In the genomic region with DNA sequence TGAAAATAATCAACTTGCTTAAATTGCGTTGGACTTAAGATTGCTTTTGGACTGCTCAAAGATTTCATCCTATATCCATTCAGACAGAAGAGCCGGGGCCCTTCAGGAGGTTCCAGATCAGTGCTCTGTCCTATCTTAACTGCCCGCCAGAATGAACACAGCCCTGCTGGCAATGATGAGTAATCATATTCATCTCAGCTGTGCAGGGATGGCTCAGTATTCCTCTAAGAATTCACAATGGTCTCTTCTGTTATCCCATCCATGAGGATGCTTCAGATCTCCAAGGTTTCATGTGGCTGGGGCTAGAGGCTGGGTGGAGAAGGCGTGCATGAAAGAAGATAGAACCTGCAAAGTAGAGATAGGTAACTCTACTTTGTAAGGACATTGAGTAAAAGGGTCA, we compare ENCODE assay signal across 16 cellular contexts.
DNase-seq lines count a peak whose midpoint lies in the region; ATAC-seq, FAIRE-seq and TF ChIP-seq lines count a peak whose summit lies in the region.
"Had no signal": no experiment of that assay in that cellular context is flagged by ENCODE, and none has a peak within 500 bp of the region (broad histone marks: within the 10 kb centered on the region; RNA-seq: fewer than 3 reads in every experiment).

No MANE protein-coding gene starts in this region.

- TF ChIP-seq EP300 in K562 (IDR thresholded peaks at IDR 0.05; ENCODE audit: low read length), result no peak

- no peak for TF ChIP-seq POLR2A in K562 (conservative IDR thresholded peaks at IDR 0.05)

- no peaks in the 10 kb centered on the region for H3K9me3 ChIP-seq in K562 (replicated peaks; ENCODE audit: control insufficient read depth, insufficient read depth, low read depth, low read length)
- H3K9me3 ChIP-seq: BLaER1 had no signal

- in situ Hi-C loops in K562 (cut with MboI), result no loop called here

- no peak overlapping the region for H3K4me2 ChIP-seq in K562 (ENCODE audit: insufficient read depth, low read length)
- H3K4me2 ChIP-seq: BLaER1 had no signal

- intact Hi-C loops in K562 (cut with micrococcal nuclease), result no loop called here
- intact Hi-C loops in activated CD8-positive, alpha-beta T cell treated with anti-CD3 and anti-CD28 coated beads for 36 hours (cut with micrococcal nuclease), result no loop called here

- H3K4me3 ChIP-seq in K562, result no peak overlapping the region
- H3K4me3 ChIP-seq: BLaER1 had no signal

- no peak overlapping the region for H3K9ac ChIP-seq in K562 (ENCODE audit: insufficient read depth in 1 of 2, low read depth in 2 of 2, low read length in 2 of 2)
- H3K9ac ChIP-seq: BLaER1 had no signal

- POLR2A ChIA-PET in K562 (lab: Yijun Ruan, JAX), result no interaction called here
- POLR2A ChIA-PET in GM10248 (lab: Yijun Ruan, JAX), result no interaction called here
- POLR2A ChIA-PET in activated CD8-positive, alpha-beta T cell treated with anti-CD3 and anti-CD28 coated beads for 36 hours (lab: Charles Lee), result no interaction called here

- peaks cover 2% of the 10 kb centered on the region for H3K27me3 Mint-ChIP-seq in activated CD8-positive, alpha-beta T cell treated with anti-CD3 and anti-CD28 coated beads for 36 hours

- no peak for DNase-seq in K562 (ENCODE audit: extremely low read depth in 1 of 4, low spot score in 3 of 4)
- peak; percentile 17 for DNase-seq in kidney tubule cell (ENCODE audit: low spot score)
- peak; percentile 50 for DNase-seq in putamen (ENCODE audit: low spot score)
- no peak for DNase-seq in GM10248 (ENCODE audit: extremely low spot score)
- no peak for DNase-seq in activated CD8-positive, alpha-beta T cell treated with anti-CD3 and anti-CD28 coated beads for 36 hours
- DNase-seq: CD4-positive, alpha-beta memory T cell; H9; NCI-H1417; NCI-H187 treated with DMSO at 0.1 percent for 48 hours; NCI-H345; NCI-H524 treated with DMSO at 0.1 percent for 48 hours; PC-3 had no signal

- TF ChIP-seq RAD21 in K562 (CRISPR knock-in tag; conservative IDR thresholded peaks at IDR 0.05 in 1 of 2, IDR thresholded peaks at IDR 0.05 in 1 of 2), result no peak

- H3K4me1 Mint-ChIP-seq in activated CD8-positive, alpha-beta T cell treated with anti-CD3 and anti-CD28 coated beads for 36 hours (ENCODE audit: low read depth), result no peaks in the 10 kb centered on the region
- H3K4me1 Mint-ChIP-seq: CD4-positive, alpha-beta memory T cell had no signal

- H3K36me3 Mint-ChIP-seq in activated CD8-positive, alpha-beta T cell treated with anti-CD3 and anti-CD28 coated beads for 36 hours (ENCODE audit: low read depth), result no peaks in the 10 kb centered on the region
- H3K36me3 Mint-ChIP-seq: CD4-positive, alpha-beta memory T cell had no signal

- no peaks in the 10 kb centered on the region for H3K79me2 ChIP-seq in K562 (ENCODE audit: control insufficient read depth, insufficient read depth, low read length)

- ATAC-seq in K562 (no peak), esophagus mucosa (no peak), GM21381 (IDR thresholded peaks at IDR 0.05; ENCODE audit: unreplicated experiment) (no peak)
- no peak for ATAC-seq in activated CD8-positive, alpha-beta T cell treated with anti-CD3 and anti-CD28 coated beads for 36 hours
- ATAC-seq: PC-3 had no signal

- CTCF ChIA-PET in K562 (lab: Yijun Ruan, JAX; ENCODE audit: low intra/inter-chr PET ratio), result no interaction called here
- CTCF ChIA-PET in GM10248 (lab: Yijun Ruan, JAX), result no interaction called here
- CTCF ChIA-PET in activated CD8-positive, alpha-beta T cell treated with anti-CD3 and anti-CD28 coated beads for 36 hours (lab: Charles Lee), result no interaction called here

- peak; percentile 46 for FAIRE-seq in K562 (lab: Jason Lieb, UNC)

- no peaks in the 10 kb centered on the region for H3K4me1 ChIP-seq in K562 (replicated peaks in 1 of 2; ENCODE audit: control insufficient read depth in 2 of 2, insufficient read depth in 2 of 2, low read length in 2 of 2)
- H3K4me1 ChIP-seq: BLaER1 had no signal

- no peaks in the 10 kb centered on the region for H3K9me1 ChIP-seq in K562 (ENCODE audit: control insufficient read depth, insufficient read depth, low read length)

- no peak overlapping the region for H2AFZ ChIP-seq in K562 (ENCODE audit: low read depth, low read length)

- no TSS peak for BruUV-seq in K562 (replicated peaks; lab: Mats Ljungman, UMichigan)

- 0% methylated on average over 4 of the region's 4 CpGs for WGBS in K562 (ENCODE audit: insufficient coverage, low coverage, missing lambda C conversion rate)

- H3K27me3 ChIP-seq in K562 (ENCODE audit: control insufficient read depth in 2 of 2, insufficient read depth in 2 of 2, low read length in 2 of 2), result no peaks in the 10 kb centered on the region; a peak in 3 of 5 replicates
- H3K27me3 ChIP-seq: BLaER1 had no signal

- TF ChIP-seq CTCF in K562 (IDR thresholded peaks at IDR 0.05 in 2 of 3, conservative IDR thresholded peaks at IDR 0.05 in 1 of 3; ENCODE audit: insufficient read depth in 2 of 3, low read depth in 1 of 3, low read length in 3 of 3) (no peak), GM10248 (IDR thresholded peaks at IDR 0.05; ENCODE audit: control extremely low read depth, extremely low read depth, low read depth, missing control alignments) (no peak)
- no peak for TF ChIP-seq CTCF in activated CD8-positive, alpha-beta T cell treated with anti-CD3 and anti-CD28 coated beads for 36 hours (IDR thresholded peaks at IDR 0.05)

- H3K36me3 ChIP-seq in K562 (ENCODE audit: control insufficient read depth, insufficient read depth, low read length), result no peaks in the 10 kb centered on the region
- H3K36me3 ChIP-seq: BLaER1 had no signal

- H3K27ac Mint-ChIP-seq in activated CD8-positive, alpha-beta T cell treated with anti-CD3 and anti-CD28 coated beads for 36 hours, result no peak overlapping the region
- H3K27ac Mint-ChIP-seq: CD4-positive, alpha-beta memory T cell; H9 had no signal

- H3K9me3 Mint-ChIP-seq in activated CD8-positive, alpha-beta T cell treated with anti-CD3 and anti-CD28 coated beads for 36 hours, result no peaks in the 10 kb centered on the region
- H3K9me3 Mint-ChIP-seq: H9 had no signal

- no peak overlapping the region for H3K27ac ChIP-seq in K562 (ENCODE audit: extremely low read depth, low read depth, low read length)
- H3K27ac ChIP-seq: BLaER1, HL-60 had no signal

- no peaks in the 10 kb centered on the region; the same call in 1 of the 2 replicates for H4K20me1 ChIP-seq in K562 (replicated peaks; ENCODE audit: control insufficient read depth, insufficient read depth, low read length)
- H4K20me1 ChIP-seq: BLaER1 had no signal

- no peak overlapping the region for H3K4me3 Mint-ChIP-seq in activated CD8-positive, alpha-beta T cell treated with anti-CD3 and anti-CD28 coated beads for 36 hours
- H3K4me3 Mint-ChIP-seq: CD4-positive, alpha-beta memory T cell; H9 had no signal

TF ChIP-seq in K562, 482 proteins besides CTCF, POLR2A, EP300 and RAD21:
- TF ChIP-seq PTBP1 (IDR thresholded peaks at IDR 0.05; ENCODE audit: low read depth, low read length) (no peak), RCOR1 (IDR thresholded peaks at IDR 0.05; ENCODE audit: borderline replicate concordance in 1 of 2, low read depth in 2 of 2, low read length in 2 of 2) (no peak), ZNF589 (CRISPR knock-in tag; IDR thresholded peaks at IDR 0.05; ENCODE audit: low read depth) (no peak), ZNF384 (IDR thresholded peaks at IDR 0.05; ENCODE audit: low read depth, low read length) (no peak), NELFE (IDR thresholded peaks at IDR 0.05; ENCODE audit: insufficient read depth, insufficient read length) (no peak), NFE2L1 (tag; IDR thresholded peaks at IDR 0.05; ENCODE audit: borderline replicate concordance, low read depth) (no peak)
- TF ChIP-seq, protein P1, sequence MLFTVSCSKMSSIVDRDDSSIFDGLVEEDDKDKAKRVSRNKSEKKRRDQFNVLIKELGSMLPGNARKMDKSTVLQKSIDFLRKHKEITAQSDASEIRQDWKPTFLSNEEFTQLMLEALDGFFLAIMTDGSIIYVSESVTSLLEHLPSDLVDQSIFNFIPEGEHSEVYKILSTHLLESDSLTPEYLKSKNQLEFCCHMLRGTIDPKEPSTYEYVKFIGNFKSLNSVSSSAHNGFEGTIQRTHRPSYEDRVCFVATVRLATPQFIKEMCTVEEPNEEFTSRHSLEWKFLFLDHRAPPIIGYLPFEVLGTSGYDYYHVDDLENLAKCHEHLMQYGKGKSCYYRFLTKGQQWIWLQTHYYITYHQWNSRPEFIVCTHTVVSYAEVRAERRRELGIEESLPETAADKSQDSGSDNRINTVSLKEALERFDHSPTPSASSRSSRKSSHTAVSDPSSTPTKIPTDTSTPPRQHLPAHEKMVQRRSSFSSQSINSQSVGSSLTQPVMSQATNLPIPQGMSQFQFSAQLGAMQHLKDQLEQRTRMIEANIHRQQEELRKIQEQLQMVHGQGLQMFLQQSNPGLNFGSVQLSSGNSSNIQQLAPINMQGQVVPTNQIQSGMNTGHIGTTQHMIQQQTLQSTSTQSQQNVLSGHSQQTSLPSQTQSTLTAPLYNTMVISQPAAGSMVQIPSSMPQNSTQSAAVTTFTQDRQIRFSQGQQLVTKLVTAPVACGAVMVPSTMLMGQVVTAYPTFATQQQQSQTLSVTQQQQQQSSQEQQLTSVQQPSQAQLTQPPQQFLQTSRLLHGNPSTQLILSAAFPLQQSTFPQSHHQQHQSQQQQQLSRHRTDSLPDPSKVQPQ (CRISPR knock-in tag; IDR thresholded peaks at IDR 0.05; ENCODE audit: borderline replicate concordance), result no peak

Comparison
In these comparisons a context has a peak if more than half of its experiments do, and no peak if none do; other contexts are left out.
1. DNase-seq: peak in kidney tubule cell (single experiment) and putamen (single experiment); none in K562 (0 of 4), GM10248 (single experiment) and activated CD8-positive, alpha-beta T cell treated with anti-CD3 and anti-CD28 coated beads for 36 hours (single experiment).